ENCODE assay signal across 1 cellular context in genomic region chr1:20686878-20687725, GRCh38.
TF ChIP-seq lines count a peak whose summit lies in the region.

No MANE protein-coding gene starts in this region.

TF ChIP-seq in SK-N-SH, 30 proteins besides CTCF, POLR2A, EP300 and RAD21 (continued from another document):
- TF ChIP-seq NRF1 (IDR thresholded peaks at IDR 0.05; ENCODE audit: low read depth, low read length): no peak
- TF ChIP-seq POLR2AphosphoS5 (IDR thresholded peaks at IDR 0.05; ENCODE audit: low read depth, low read length): no peak
- no peak for TF ChIP-seq TCF12 (IDR thresholded peaks at IDR 0.05)
- no peak for TF ChIP-seq ELF1 (IDR thresholded peaks at IDR 0.05)
- TF ChIP-seq JUND (IDR thresholded peaks at IDR 0.05): no peak
- no peak for TF ChIP-seq NFIC (IDR thresholded peaks at IDR 0.05; ENCODE audit: borderline replicate concordance)
- no peak for TF ChIP-seq GATA2 (CRISPR knock-in tag; IDR thresholded peaks at IDR 0.05)
